18 cellular contexts compared by ENCODE assay signal in genomic region chr19:28313633-28314032, GRCh38.
DNase-seq lines count a peak whose midpoint lies in the region; ATAC-seq and TF ChIP-seq lines count a peak whose summit lies in the region.
"Had no signal": no experiment of that assay in that cellular context is flagged by ENCODE, and none has a peak within 500 bp of the region (broad histone marks: within the 10 kb centered on the region; RNA-seq: fewer than 3 reads in every experiment).

No MANE protein-coding gene starts in this region.

- CTCF ChIA-PET in activated CD4-positive, alpha-beta memory T cell treated with anti-CD3 and anti-CD28 coated beads, Interleukin-2, amount 10 ng/mL, durations not matched to agents 7 days and 5 days (lab: Charles Lee), result no interaction called here

- H3K27me3 Mint-ChIP-seq in chondrocyte (ENCODE audit: low read depth), result no peaks in the 10 kb centered on the region
- H3K27me3 Mint-ChIP-seq in activated CD4-positive, alpha-beta memory T cell treated with anti-CD3 and anti-CD28 coated beads, Interleukin-2, amount 10 ng/mL, durations not matched to agents 7 days and 5 days, result no peaks in the 10 kb centered on the region
- H3K27me3 Mint-ChIP-seq: T-cell had no signal

- no peak overlapping the region for H3K27ac ChIP-seq in right atrium auricular region
- H3K27ac ChIP-seq: cardiac muscle cell, epithelial cell of prostate, spleen, transverse colon had no signal

- H3K27me3 ChIP-seq in right atrium auricular region (no peaks in the 10 kb centered on the region), kidney epithelial cell (ENCODE audit: control insufficient read depth, insufficient read depth, low read length) (no peaks in the 10 kb centered on the region), BE2C (no peaks in the 10 kb centered on the region)
- H3K27me3 ChIP-seq: cardiac muscle cell, spleen, transverse colon had no signal

- intact Hi-C loops in Right ventricle myocardium superior (cut with DNase I), result no loop called here

- no peak for TF ChIP-seq CTCF in right atrium auricular region (IDR thresholded peaks at IDR 0.05)
- TF ChIP-seq CTCF in chondrocyte (IDR thresholded peaks at IDR 0.05), result no peak
- TF ChIP-seq CTCF in kidney epithelial cell (IDR thresholded peaks at IDR 0.05; ENCODE audit: insufficient read depth, low read length, poor library complexity, severe bottlenecking), result no peak
- TF ChIP-seq CTCF in BE2C (IDR thresholded peaks at IDR 0.05; ENCODE audit: low read depth, low read length), result no peak

- H3K36me3 ChIP-seq in right atrium auricular region, result no peaks in the 10 kb centered on the region
- H3K36me3 ChIP-seq in kidney epithelial cell (ENCODE audit: control insufficient read depth, insufficient read depth, low read length), result no peaks in the 10 kb centered on the region
- no peaks in the 10 kb centered on the region for H3K36me3 ChIP-seq in BE2C
- H3K36me3 ChIP-seq: cardiac muscle cell, spleen, transverse colon had no signal

- ATAC-seq in Right ventricle myocardium superior (ENCODE audit: poor library complexity), result peak; percentile 80
- no peak for ATAC-seq in GM21526 (IDR thresholded peaks at IDR 0.05; ENCODE audit: low FRiP score, unreplicated experiment)
- ATAC-seq: naive thymus-derived CD8-positive, alpha-beta T cell; T-cell had no signal

- H3K4me3 Mint-ChIP-seq in chondrocyte (ENCODE audit: unreplicated experiment), result no peak overlapping the region
- no peak overlapping the region for H3K4me3 Mint-ChIP-seq in activated CD4-positive, alpha-beta memory T cell treated with anti-CD3 and anti-CD28 coated beads, Interleukin-2, amount 10 ng/mL, durations not matched to agents 7 days and 5 days
- H3K4me3 Mint-ChIP-seq: activated T-helper 1 cell treated with anti-CD3 and anti-CD28 coated beads, Interleukin-12 subunit alpha, Interleukin-12 subunit beta, Interleukin-2, Interleukin-4 antibody, amounts not matched to agents 30 ng/mL and 10 ng/mL and 1 ng/mL, durations not matched to agents 14 hours and 24 hours and 36 hours; naive thymus-derived CD8-positive, alpha-beta T cell; T-cell had no signal

- peak overlapping the region; percentile 80 for H3K27ac Mint-ChIP-seq in chondrocyte (ENCODE audit: unreplicated experiment)
- H3K27ac Mint-ChIP-seq in activated CD4-positive, alpha-beta memory T cell treated with anti-CD3 and anti-CD28 coated beads, Interleukin-2, amount 10 ng/mL, durations not matched to agents 7 days and 5 days, result no peak overlapping the region
- H3K27ac Mint-ChIP-seq: activated T-helper 1 cell treated with anti-CD3 and anti-CD28 coated beads, Interleukin-12 subunit alpha, Interleukin-12 subunit beta, Interleukin-2, Interleukin-4 antibody, amounts not matched to agents 30 ng/mL and 10 ng/mL and 1 ng/mL, durations not matched to agents 14 hours and 24 hours and 36 hours; naive thymus-derived CD8-positive, alpha-beta T cell; T-cell had no signal

- H3K36me3 Mint-ChIP-seq in chondrocyte (ENCODE audit: low read depth), result no peaks in the 10 kb centered on the region
- no peaks in the 10 kb centered on the region for H3K36me3 Mint-ChIP-seq in activated CD4-positive, alpha-beta memory T cell treated with anti-CD3 and anti-CD28 coated beads, Interleukin-2, amount 10 ng/mL, durations not matched to agents 7 days and 5 days (ENCODE audit: low read depth)
- H3K36me3 Mint-ChIP-seq: naive thymus-derived CD8-positive, alpha-beta T cell; T-cell had no signal

- H3K9me3 ChIP-seq in right atrium auricular region (no peaks in the 10 kb centered on the region), BE2C (peaks cover 4% of the 10 kb centered on the region; the same call in 1 of the 2 replicates)
- H3K9me3 ChIP-seq: transverse colon had no signal

- POLR2A ChIA-PET in activated CD4-positive, alpha-beta memory T cell treated with anti-CD3 and anti-CD28 coated beads, Interleukin-2, amount 10 ng/mL, durations not matched to agents 7 days and 5 days (lab: Charles Lee), result no interaction called here

- H3K4me1 Mint-ChIP-seq in chondrocyte (ENCODE audit: low read depth), result peaks cover 28% of the 10 kb centered on the region
- no peaks in the 10 kb centered on the region for H3K4me1 Mint-ChIP-seq in activated CD4-positive, alpha-beta memory T cell treated with anti-CD3 and anti-CD28 coated beads, Interleukin-2, amount 10 ng/mL, durations not matched to agents 7 days and 5 days
- H3K4me1 Mint-ChIP-seq: naive thymus-derived CD8-positive, alpha-beta T cell; T-cell had no signal

- no peaks in the 10 kb centered on the region for H3K9me3 Mint-ChIP-seq in chondrocyte (ENCODE audit: low read depth)
- peaks cover 6% of the 10 kb centered on the region for H3K9me3 Mint-ChIP-seq in activated CD4-positive, alpha-beta memory T cell treated with anti-CD3 and anti-CD28 coated beads, Interleukin-2, amount 10 ng/mL, durations not matched to agents 7 days and 5 days
- H3K9me3 Mint-ChIP-seq: activated T-helper 1 cell treated with anti-CD3 and anti-CD28 coated beads, Interleukin-12 subunit alpha, Interleukin-12 subunit beta, Interleukin-2, Interleukin-4 antibody, amounts not matched to agents 30 ng/mL and 10 ng/mL and 1 ng/mL, durations not matched to agents 14 hours and 24 hours and 36 hours had no signal

- H3K4me3 ChIP-seq in right atrium auricular region (no peak overlapping the region), kidney epithelial cell (ENCODE audit: low read depth, low read length) (no peak overlapping the region), BE2C (ENCODE audit: low read depth, low read length) (no peak overlapping the region)
- H3K4me3 ChIP-seq: cardiac muscle cell, spleen, transverse colon had no signal

- H3K4me1 ChIP-seq in right atrium auricular region (no peaks in the 10 kb centered on the region), BE2C (no peaks in the 10 kb centered on the region)
- H3K4me1 ChIP-seq: spleen, transverse colon had no signal

- DNase-seq in Right ventricle myocardium superior (no peak), right atrium auricular region (ENCODE audit: low spot score) (no peak), chondrocyte (ENCODE audit: low spot score) (no peak), kidney epithelial cell (ENCODE audit: low read depth) (peak; percentile 63), activated T-cell treated with anti-CD3 and anti-CD28 coated beads for 4 hours (no peak), BE2C (no peak)
- no peak for DNase-seq in activated CD4-positive, alpha-beta memory T cell treated with anti-CD3 and anti-CD28 coated beads, Interleukin-2, amount 10 ng/mL, durations not matched to agents 7 days and 5 days
- DNase-seq: DMS79; KG1; naive thymus-derived CD8-positive, alpha-beta T cell; NCI-H1930; spleen; T-cell; transverse colon had no signal
